Comparison of ENCODE assay signal across 15 cellular contexts in genomic region chr7:111077001-111077400, GRCh38. TPM values are rescaled to one million over a fixed set of nuclear protein-coding genes. Genes with fewer than 3 reads are reported as not detected.
"Had no signal": no experiment of that assay in that cellular context is flagged by ENCODE, and none has a peak within 500 bp of the region (broad histone marks: within the 10 kb centered on the region; RNA-seq: fewer than 3 reads in every experiment).

No MANE protein-coding gene starts in this region.

- H3K36me3 ChIP-seq: brain microvascular endothelial cell, esophagus squamous epithelium, SJSA1, tibial artery, uterus had no signal

- H3K27me3 ChIP-seq: brain microvascular endothelial cell, esophagus squamous epithelium, hepatocyte, SJSA1, tibial artery, uterus had no signal

- H3K4me3 ChIP-seq: esophagus squamous epithelium, hepatocyte, SJSA1, tibial artery, uterus had no signal

- H3K4me2 ChIP-seq: hepatocyte had no signal

- H3K79me2 ChIP-seq: hepatocyte had no signal

- H3K4me1 ChIP-seq: uterus had no signal

- H3K27me3 Mint-ChIP-seq: central memory CD8-positive, alpha-beta T cell had no signal

- H3K4me3 Mint-ChIP-seq: central memory CD8-positive, alpha-beta T cell had no signal

- ATAC-seq: left lobe of liver had no signal

- H3K9me3 ChIP-seq: esophagus squamous epithelium, SJSA1, tibial artery, uterus had no signal

- H2AFZ ChIP-seq: hepatocyte had no signal

- H3K27ac ChIP-seq: brain microvascular endothelial cell, esophagus squamous epithelium, hepatocyte, SJSA1, tibial artery, uterus, VCaP had no signal

- H3K9me3 Mint-ChIP-seq: central memory CD8-positive, alpha-beta T cell had no signal

- DNase-seq: effector CD8-positive, alpha-beta T cell; esophagus squamous epithelium; midbrain; stimulated activated CD4-positive, alpha-beta T cell treated with anti-CD3 and anti-CD28 coated beads, Interleukin-12 subunit alpha, Interleukin-12 subunit beta, amount 100 ng/mL, for 4 hours; tibial artery; uterus had no signal

RNA-seq across cellular contexts. Expression of gene LRRN3, which starts 13.9 kb away (rescaled TPM):
- total RNA-seq: endothelial cell of umbilical vein, lung microvascular endothelial cell, SJSA1 had no signal
- polyA plus RNA-seq: endothelial cell of umbilical vein, keratinocyte had no signal
